Comparison of ENCODE assay signal across 1 cellular context in the genomic region with DNA sequence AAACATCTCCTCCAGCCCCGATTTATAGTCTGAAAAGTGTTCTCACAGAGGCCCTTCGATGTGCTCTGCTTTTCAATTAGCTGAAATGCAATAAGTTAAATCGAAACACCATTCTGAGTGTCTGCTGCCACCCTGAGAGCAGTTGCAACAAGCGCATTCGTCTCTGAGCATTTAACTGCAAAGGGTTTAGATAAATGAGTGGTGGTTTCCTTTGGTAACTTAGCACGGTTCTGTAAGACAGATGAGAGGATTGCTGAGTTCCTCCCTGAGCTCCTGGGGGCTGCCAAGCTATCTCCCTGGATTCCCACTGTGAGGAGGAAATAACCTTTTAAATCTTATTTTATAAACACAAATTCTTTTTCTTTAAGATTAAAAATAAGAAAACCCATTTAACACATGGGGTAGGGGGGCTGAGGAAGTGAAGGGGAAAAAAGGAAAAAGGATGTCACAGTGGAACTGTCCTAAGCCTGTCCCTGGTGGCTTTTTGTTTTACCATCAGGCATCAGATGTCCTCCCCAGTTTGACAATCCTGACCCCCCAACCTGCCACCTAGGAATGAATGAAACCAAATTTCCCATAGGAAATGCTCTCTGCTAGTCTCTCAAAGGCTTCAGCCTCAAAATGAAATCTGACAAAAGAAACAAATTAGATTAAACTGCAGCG.
TF ChIP-seq lines count a peak whose summit lies in the region.

No MANE protein-coding gene starts in this region.

TF ChIP-seq in HepG2, 621 proteins besides CTCF, POLR2A, EP300 and RAD21 (continued from another document):
- TF ChIP-seq, protein P1, sequence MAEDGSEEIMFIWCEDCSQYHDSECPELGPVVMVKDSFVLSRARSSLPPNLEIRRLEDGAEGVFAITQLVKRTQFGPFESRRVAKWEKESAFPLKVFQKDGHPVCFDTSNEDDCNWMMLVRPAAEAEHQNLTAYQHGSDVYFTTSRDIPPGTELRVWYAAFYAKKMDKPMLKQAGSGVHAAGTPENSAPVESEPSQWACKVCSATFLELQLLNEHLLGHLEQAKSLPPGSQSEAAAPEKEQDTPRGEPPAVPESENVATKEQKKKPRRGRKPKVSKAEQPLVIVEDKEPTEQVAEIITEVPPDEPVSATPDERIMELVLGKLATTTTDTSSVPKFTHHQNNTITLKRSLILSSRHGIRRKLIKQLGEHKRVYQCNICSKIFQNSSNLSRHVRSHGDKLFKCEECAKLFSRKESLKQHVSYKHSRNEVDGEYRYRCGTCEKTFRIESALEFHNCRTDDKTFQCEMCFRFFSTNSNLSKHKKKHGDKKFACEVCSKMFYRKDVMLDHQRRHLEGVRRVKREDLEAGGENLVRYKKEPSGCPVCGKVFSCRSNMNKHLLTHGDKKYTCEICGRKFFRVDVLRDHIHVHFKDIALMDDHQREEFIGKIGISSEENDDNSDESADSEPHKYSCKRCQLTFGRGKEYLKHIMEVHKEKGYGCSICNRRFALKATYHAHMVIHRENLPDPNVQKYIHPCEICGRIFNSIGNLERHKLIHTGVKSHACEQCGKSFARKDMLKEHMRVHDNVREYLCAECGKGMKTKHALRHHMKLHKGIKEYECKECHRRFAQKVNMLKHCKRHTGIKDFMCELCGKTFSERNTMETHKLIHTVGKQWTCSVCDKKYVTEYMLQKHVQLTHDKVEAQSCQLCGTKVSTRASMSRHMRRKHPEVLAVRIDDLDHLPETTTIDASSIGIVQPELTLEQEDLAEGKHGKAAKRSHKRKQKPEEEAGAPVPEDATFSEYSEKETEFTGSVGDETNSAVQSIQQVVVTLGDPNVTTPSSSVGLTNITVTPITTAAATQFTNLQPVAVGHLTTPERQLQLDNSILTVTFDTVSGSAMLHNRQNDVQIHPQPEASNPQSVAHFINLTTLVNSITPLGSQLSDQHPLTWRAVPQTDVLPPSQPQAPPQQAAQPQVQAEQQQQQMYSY (CRISPR knock-in tag; IDR thresholded peaks at IDR 0.05): no peak
- no peak for TF ChIP-seq RXRA (CRISPR knock-in tag; IDR thresholded peaks at IDR 0.05)
